19 cellular contexts compared by ENCODE assay signal in the genomic region with DNA sequence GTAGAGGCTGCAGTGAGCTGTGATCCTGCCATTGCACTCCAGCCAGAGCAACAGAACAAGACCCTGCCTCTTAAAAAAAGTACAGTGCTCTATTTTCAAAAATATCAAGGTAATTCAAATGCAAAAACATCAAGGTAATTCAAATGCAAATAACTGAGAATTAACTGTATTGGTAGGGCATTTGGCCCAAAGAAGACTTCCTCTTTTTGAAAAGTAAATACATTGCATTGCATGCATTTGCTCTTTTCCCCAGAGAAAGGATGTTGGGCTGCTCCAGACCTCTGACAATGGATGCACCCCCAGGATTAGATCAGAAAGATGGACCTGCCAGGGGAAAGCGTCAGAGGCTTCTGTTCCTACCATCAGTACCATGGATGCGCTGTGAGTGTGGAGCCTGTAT.
"Had no signal": no experiment of that assay in that cellular context is flagged by ENCODE, and none has a peak within 500 bp of the region (broad histone marks: within the 10 kb centered on the region; RNA-seq: fewer than 3 reads in every experiment).

No MANE protein-coding gene starts in this region.

- H3K36me3 ChIP-seq: lower lobe of right lung, prostate gland, right lobe of liver, suprapubic skin, upper lobe of left lung had no signal

- H3K27ac Mint-ChIP-seq: dendritic cell treated with granulocyte-macrophage colony-stimulating factor and Interleukin-4, amounts not matched to agents 40 ng/mL and 50 ng/mL, for 4 days; natural killer cell had no signal

- H3K27me3 ChIP-seq: right lobe of liver, suprapubic skin, upper lobe of left lung had no signal

- H3K4me3 Mint-ChIP-seq: dendritic cell treated with granulocyte-macrophage colony-stimulating factor and Interleukin-4, amounts not matched to agents 40 ng/mL and 50 ng/mL, for 4 days; immature natural killer cell; natural killer cell had no signal

- H3K4me3 ChIP-seq: lower lobe of right lung, prostate gland, right lobe of liver, suprapubic skin, upper lobe of left lung had no signal

- ATAC-seq: activated naive CD4-positive, alpha-beta T cell treated with anti-CD3 and anti-CD28 coated beads, Interleukin-2, amount 50 U/mL, for 72 hours; lower lobe of right lung; natural killer cell; right lobe of liver had no signal

- H3K36me3 Mint-ChIP-seq: activated naive CD4-positive, alpha-beta T cell treated with anti-CD3 and anti-CD28 coated beads, Interleukin-2, amount 50 U/mL, for 72 hours; immature natural killer cell; natural killer cell had no signal

- H3K4me1 Mint-ChIP-seq: natural killer cell had no signal

- H3K9me3 Mint-ChIP-seq: activated naive CD4-positive, alpha-beta T cell treated with anti-CD3 and anti-CD28 coated beads, Interleukin-2, amount 50 U/mL, for 72 hours; dendritic cell treated with granulocyte-macrophage colony-stimulating factor and Interleukin-4, amounts not matched to agents 40 ng/mL and 50 ng/mL, for 4 days; immature natural killer cell; natural killer cell had no signal

- H3K27me3 Mint-ChIP-seq: dendritic cell treated with granulocyte-macrophage colony-stimulating factor and Interleukin-4, amounts not matched to agents 40 ng/mL and 50 ng/mL, for 4 days had no signal

- DNase-seq: activated CD4-positive, alpha-beta T cell treated with anti-CD3 and anti-CD28 coated beads, Interleukin-2, amount 50 U/mL, for 1 hour; activated CD4-positive, CD25-positive, alpha-beta regulatory T cell; activated effector memory CD4-positive, alpha-beta T cell treated with Interleukin-2 at 50 U/mL for 16 hours; activated T-cell treated with anti-CD3 and anti-CD28 coated beads, Interleukin-2, amount 50 U/mL, for 1 hour; amygdala; cerebellar nuclear complex; immature natural killer cell; lower lobe of right lung; natural killer cell; occipital lobe; right lobe of liver; stimulated activated CD4-positive, alpha-beta T cell treated with anti-CD3 and anti-CD28 coated beads, Interleukin-1b, Interleukin-23, amount 100 ng/mL, for 48 hours; stimulated activated naive CD4-positive, alpha-beta T cell treated with Interleukin-2 at 50 U/mL for 16 hours; T-helper 1 cell had no signal

- H3K9me3 ChIP-seq: lower lobe of right lung, prostate gland, right lobe of liver, suprapubic skin, upper lobe of left lung had no signal

- H3K27ac ChIP-seq: lower lobe of right lung, prostate gland, right lobe of liver, suprapubic skin, upper lobe of left lung had no signal

- H3K4me1 ChIP-seq: lower lobe of right lung, prostate gland, right lobe of liver had no signal
